8 cellular contexts compared by ENCODE assay signal in genomic region chr1:51877434-51878306, GRCh38. TPM values are rescaled to one million over a fixed set of nuclear protein-coding genes. Genes with fewer than 3 reads are reported as not detected.
DNase-seq lines count a peak whose midpoint lies in the region; FAIRE-seq and TF ChIP-seq lines count a peak whose summit lies in the region.

No MANE protein-coding gene starts in this region.

- peak; percentile 41 for DNase-seq in AG10803 (ENCODE audit: low read depth)
- peak; percentile 35 for DNase-seq in GM12865 (ENCODE audit: low read depth)
- peak; percentile 46 for DNase-seq in MCF 10A (ENCODE audit: unreplicated experiment)
- DNase-seq in left kidney (ENCODE audit: low read depth, low spot score), result peak; percentile 31
- peak in 1 of 2 donors; percentile 20 for DNase-seq in thyroid gland
- DNase-seq in HTR-8/SVneo (ENCODE audit: insufficient read length, low spot score), result no peak
- no peak for DNase-seq in NCI-H1930 (lab: John Stamatoyannopoulos, UW)

- H3K4me2 ChIP-seq in Loucy (ENCODE audit: low read depth, low read length, poor library complexity, severe bottlenecking), result peak overlapping the region; percentile 93

- H2AFZ ChIP-seq in Loucy (ENCODE audit: low read length), result peak overlapping the region; percentile 86

- H3K27me3 Mint-ChIP-seq in MCF 10A (ENCODE audit: insufficient read depth, unreplicated experiment), result peaks cover 5% of the 10 kb centered on the region

- no peak overlapping the region for H3K4me3 Mint-ChIP-seq in MCF 10A (ENCODE audit: unreplicated experiment)

- H3K4me1 Mint-ChIP-seq in MCF 10A (ENCODE audit: insufficient read depth, unreplicated experiment), result peaks cover 9% of the 10 kb centered on the region

- intact Hi-C loops in MCF 10A (cut with micrococcal nuclease) (no loop called here), thyroid gland (cut with DNase I) (no loop called here)

- peak overlapping the region; percentile 95 for H3K9ac ChIP-seq in Loucy (ENCODE audit: low read depth, low read length, poor library complexity, severe bottlenecking)

- CTCF ChIA-PET in MCF 10A (lab: Yijun Ruan, JAX), result interaction anchor here (0.5 to 1.2 kb wide), 5 partner anchors 17 to 342 kb away, joined by 3 to 6 read pairs (median 3); no protein-coding TSS in a partner anchor

- H3K79me2 ChIP-seq in Loucy (ENCODE audit: insufficient read depth, low read length), result peaks cover 56% of the 10 kb centered on the region

- BruUV-seq in MCF 10A (replicated peaks; lab: Mats Ljungman, UMichigan), result TSS peak; percentile 49

- H4K20me1 ChIP-seq in Loucy (ENCODE audit: insufficient read depth, low read length, poor library complexity, severe bottlenecking), result peaks cover 37% of the 10 kb centered on the region

- H3K36me3 ChIP-seq in Loucy (ENCODE audit: insufficient read depth, low read length) (no peaks in the 10 kb centered on the region), thyroid gland (no peaks in the 10 kb centered on the region)

- no peak overlapping the region for H3K27ac Mint-ChIP-seq in MCF 10A (ENCODE audit: low read depth, unreplicated experiment)

- H3K9me3 Mint-ChIP-seq in MCF 10A (ENCODE audit: unreplicated experiment), result no peaks in the 10 kb centered on the region

- POLR2A ChIA-PET in MCF 10A (lab: Yijun Ruan, JAX), result interaction anchor here (0.6 to 2.4 kb wide), 11 partner anchors 9 to 640 kb away, joined by 3 to 17 read pairs (median 3); partner anchors contain the start of gene TXNDC12

- no peak for TF ChIP-seq POLR2A in thyroid gland (IDR thresholded peaks at IDR 0.05)

- peaks cover 24% of the 10 kb centered on the region for H3K27me3 ChIP-seq in Loucy (ENCODE audit: insufficient read depth, low read length, poor library complexity, severe bottlenecking)
- no peaks in the 10 kb centered on the region for H3K27me3 ChIP-seq in thyroid gland

- TF ChIP-seq CTCF in AG10803 (conservative IDR thresholded peaks at IDR 0.05; ENCODE audit: low read length) (no peak), GM12865 (IDR thresholded peaks at IDR 0.05; ENCODE audit: insufficient read depth, low read depth, low read length, missing control alignments) (no peak), Loucy (conservative IDR thresholded peaks at IDR 0.05; ENCODE audit: low read length) (no peak), MCF 10A (IDR thresholded peaks at IDR 0.05; ENCODE audit: unreplicated experiment) (no peak), thyroid gland (IDR thresholded peaks at IDR 0.05) (no peak)

- no peak for FAIRE-seq in HTR-8/SVneo (lab: Jason Lieb, UNC)

- peak overlapping the region; percentile 74 to 94 (median 91) for H3K27ac ChIP-seq in thyroid gland

- H3F3A ChIP-seq in Loucy (ENCODE audit: low read depth), result no peaks in the 10 kb centered on the region

- H3K9me3 ChIP-seq in Loucy (ENCODE audit: insufficient read depth, low read depth, low read length) (no peaks in the 10 kb centered on the region), thyroid gland (no peaks in the 10 kb centered on the region)

- no peaks in the 10 kb centered on the region for H3K9me2 ChIP-seq in Loucy (replicated peaks; ENCODE audit: low read depth, low read length)

- peaks cover 43% of the 10 kb centered on the region for H3K4me1 ChIP-seq in Loucy (ENCODE audit: insufficient read depth, low read length, poor library complexity, severe bottlenecking)
- peaks cover 22 to 25% of the 10 kb centered on the region in 2 donors for H3K4me1 ChIP-seq in thyroid gland

- H3K36me3 Mint-ChIP-seq in MCF 10A (ENCODE audit: insufficient read depth, unreplicated experiment), result peaks cover under 1% of the 10 kb centered on the region

- H3K4me3 ChIP-seq in AG10803 (ENCODE audit: low read length) (peak overlapping the region; percentile 100), GM12865 (ENCODE audit: low read depth, low read length) (peak overlapping the region; percentile 97), Loucy (ENCODE audit: low read length, poor library complexity, severe bottlenecking) (peak overlapping the region; percentile 93), thyroid gland (replicated peaks in 1 of 3) (peak overlapping the region; percentile 60 to 84 (median 79))

- WGBS in thyroid gland, 2 donors, result 13 to 14% methylated on average over 20 of the region's 20 CpGs

RNA-seq across cellular contexts. Expression of gene NRDC, which starts 0.9 kb away (rescaled TPM):
- total RNA-seq in MCF 10A (2022) (168 and 176 TPM in 2 replicates), thyroid gland (10 to 100 TPM; 75.0 to 98.7 (median 79.3) TPM)

Comparison
In these comparisons a context has a peak if more than half of its experiments do, and no peak if none do; other contexts are left out.
1. DNase-seq: peak in AG10803 (single experiment), GM12865 (single experiment), MCF 10A (single experiment) and left kidney (single experiment); none in HTR-8/SVneo (single experiment) and NCI-H1930 (0 of 2).
2. Peak in every context shown above with its lines, with median percentiles within 50 percentile points of each other: H3K4me3 ChIP-seq.